Comparison of ENCODE assay signal across 17 cellular contexts in genomic region chr15:89898146-89898545, GRCh38. TPM values are rescaled to one million over a fixed set of nuclear protein-coding genes. Genes with fewer than 3 reads are reported as not detected.
"Had no signal": no experiment of that assay in that cellular context is flagged by ENCODE, and none has a peak within 500 bp of the region (broad histone marks: within the 10 kb centered on the region; RNA-seq: fewer than 3 reads in every experiment).

No MANE protein-coding gene starts in this region.

- H3K36me3 Mint-ChIP-seq: activated naive CD4-positive, alpha-beta T cell treated with anti-CD3 and anti-CD28 coated beads, Interleukin-2, amount 50 U/mL, for 24 hours; immature natural killer cell; naive thymus-derived CD4-positive, alpha-beta T cell; stimulated activated memory B cell treated with anti-CD40 and anti-IgM and Interleukin-4, amounts not matched to agents 10 μg/mL and 1 μg/mL and 100 μg/mL, for 72 hours had no signal

- H3K27me3 ChIP-seq: body of pancreas, right lobe of liver, stomach, suprapubic skin, tibial nerve, vagina had no signal

- H3K9me3 Mint-ChIP-seq: activated CD4-positive, alpha-beta T cell treated with anti-CD3 and anti-CD28 coated beads, Interleukin-2, amount 10 ng/mL, durations not matched to agents 7 days and 5 days; activated naive CD4-positive, alpha-beta T cell treated with anti-CD3 and anti-CD28 coated beads, Interleukin-2, amount 50 U/mL, for 24 hours; activated T-helper 1 cell treated with anti-CD3 and anti-CD28 coated beads, Interleukin-12 subunit alpha, Interleukin-12 subunit beta, Interleukin-2, Interleukin-4 antibody, amounts not matched to agents 30 ng/mL and 10 ng/mL and 1 ng/mL, durations not matched to agents 14 hours and 24 hours and 36 hours; immature natural killer cell; naive thymus-derived CD4-positive, alpha-beta T cell; stimulated activated memory B cell treated with anti-CD40 and anti-IgM and Interleukin-4, amounts not matched to agents 10 μg/mL and 1 μg/mL and 100 μg/mL, for 72 hours had no signal

- DNase-seq: foreskin melanocyte, lower lobe of right lung had no signal

- H3K36me3 ChIP-seq: right lobe of liver had no signal

- H3K4me3 ChIP-seq: body of pancreas, lower lobe of right lung, right lobe of liver, skin epidermis, stomach, suprapubic skin, tibial nerve, vagina had no signal

- H3K27ac Mint-ChIP-seq: activated CD4-positive, alpha-beta T cell treated with anti-CD3 and anti-CD28 coated beads, Interleukin-2, amount 10 ng/mL, durations not matched to agents 7 days and 5 days; activated CD8-positive, alpha-beta T cell treated with anti-CD3 and anti-CD28 coated beads, Interleukin-2, amount 10 ng/mL, durations not matched to agents 7 days and 5 days; activated naive CD4-positive, alpha-beta T cell treated with anti-CD3 and anti-CD28 coated beads, Interleukin-2, amount 50 U/mL, for 24 hours; immature natural killer cell; stimulated activated memory B cell treated with anti-CD40 and anti-IgM and Interleukin-4, amounts not matched to agents 10 μg/mL and 1 μg/mL and 100 μg/mL, for 72 hours; T-helper 17 cell had no signal

- H3K27ac ChIP-seq: lower lobe of right lung, right lobe of liver, stomach, suprapubic skin, tibial nerve, vagina had no signal

- H3K27me3 Mint-ChIP-seq: activated naive CD4-positive, alpha-beta T cell treated with anti-CD3 and anti-CD28 coated beads, Interleukin-2, amount 50 U/mL, for 24 hours; stimulated activated memory B cell treated with anti-CD40 and anti-IgM and Interleukin-4, amounts not matched to agents 10 μg/mL and 1 μg/mL and 100 μg/mL, for 72 hours had no signal

- H3K4me3 Mint-ChIP-seq: activated CD4-positive, alpha-beta T cell treated with anti-CD3 and anti-CD28 coated beads, Interleukin-2, amount 10 ng/mL, durations not matched to agents 7 days and 5 days; activated CD8-positive, alpha-beta T cell treated with anti-CD3 and anti-CD28 coated beads, Interleukin-2, amount 10 ng/mL, durations not matched to agents 7 days and 5 days; activated naive CD4-positive, alpha-beta T cell treated with anti-CD3 and anti-CD28 coated beads, Interleukin-2, amount 50 U/mL, for 24 hours; activated T-helper 1 cell treated with anti-CD3 and anti-CD28 coated beads, Interleukin-12 subunit alpha, Interleukin-12 subunit beta, Interleukin-2, Interleukin-4 antibody, amounts not matched to agents 30 ng/mL and 10 ng/mL and 1 ng/mL, durations not matched to agents 14 hours and 24 hours and 36 hours; immature natural killer cell; stimulated activated memory B cell treated with anti-CD40 and anti-IgM and Interleukin-4, amounts not matched to agents 10 μg/mL and 1 μg/mL and 100 μg/mL, for 72 hours; T-helper 17 cell had no signal

- H3K9me3 ChIP-seq: body of pancreas, lower lobe of right lung, right lobe of liver, stomach, suprapubic skin, tibial nerve, vagina had no signal

RNA-seq across cellular contexts. Expression of gene ARPIN, which starts 14.6 kb away (rescaled TPM):
- total RNA-seq: activated CD4-positive, alpha-beta T cell treated with anti-CD3 and anti-CD28 coated beads, Interleukin-2, amount 10 ng/mL, durations not matched to agents 7 days and 5 days; activated CD8-positive, alpha-beta T cell treated with anti-CD3 and anti-CD28 coated beads, Interleukin-2, amount 10 ng/mL, durations not matched to agents 7 days and 5 days; activated T-helper 1 cell treated with anti-CD3 and anti-CD28 coated beads, Interleukin-12 subunit alpha, Interleukin-12 subunit beta, Interleukin-2, Interleukin-4 antibody, amounts not matched to agents 30 ng/mL and 10 ng/mL and 1 ng/mL, durations not matched to agents 14 hours and 24 hours and 36 hours had no signal
- polyA plus RNA-seq: naive thymus-derived CD4-positive, alpha-beta T cell had no signal
